ENCODE assay signal across 24 cellular contexts in the genomic region with DNA sequence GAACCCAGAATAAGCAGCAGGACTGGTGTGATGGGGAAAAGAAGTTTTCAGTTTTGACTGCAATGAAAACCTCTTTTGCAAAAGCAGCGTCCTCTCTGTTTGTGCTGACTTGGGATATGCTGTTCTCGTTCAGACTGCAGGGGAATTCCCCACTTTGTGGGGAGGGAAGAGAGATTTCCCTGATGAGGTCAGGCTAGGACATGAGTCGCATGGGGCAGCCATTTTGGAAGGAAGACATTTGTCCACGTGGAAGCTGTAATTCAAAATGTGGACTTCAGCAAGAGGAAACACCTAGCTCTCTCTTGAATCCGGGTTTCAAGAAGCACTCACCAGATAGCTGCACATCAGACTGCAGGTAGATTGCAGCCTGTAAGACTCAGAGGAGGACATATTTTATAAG. TPM values are rescaled to one million over a fixed set of nuclear protein-coding genes. Genes with fewer than 3 reads are reported as not detected.
DNase-seq lines count a peak whose midpoint lies in the region; ATAC-seq and TF ChIP-seq lines count a peak whose summit lies in the region.
"Had no signal": no experiment of that assay in that cellular context is flagged by ENCODE, and none has a peak within 500 bp of the region (broad histone marks: within the 10 kb centered on the region; RNA-seq: fewer than 3 reads in every experiment).

No MANE protein-coding gene starts in this region.

- POLR2A ChIA-PET in WTC11 (lab: Charles Lee), result no interaction called here

- no peaks in the 10 kb centered on the region for H3K79me2 ChIP-seq in mammary epithelial cell (ENCODE audit: insufficient read depth, low read length)
- H3K79me2 ChIP-seq: hepatocyte had no signal

- H3K27ac ChIP-seq in mammary epithelial cell (ENCODE audit: insufficient read depth, low read depth, low read length) (no peak overlapping the region), breast epithelium (no peak overlapping the region)
- H3K27ac ChIP-seq: BLaER1, brain microvascular endothelial cell, hepatocyte, upper lobe of right lung had no signal

- H3K4me2 ChIP-seq in mammary epithelial cell (ENCODE audit: insufficient read depth, low read depth, low read length), result no peak overlapping the region
- H3K4me2 ChIP-seq: BLaER1, hepatocyte had no signal

- no peak overlapping the region for H3K9ac ChIP-seq in mammary epithelial cell (ENCODE audit: insufficient read depth, low read length)
- H3K9ac ChIP-seq: BLaER1 had no signal

- peak; percentile 80 for ATAC-seq in activated T-helper 17 cell treated with anti-CD3 and anti-CD28 coated beads, Interleukin-2, amount 50 U/mL, for 72 hours (replicated peaks)
- ATAC-seq in WTC11 (no peak), HG02763 (IDR thresholded peaks at IDR 0.05; ENCODE audit: unreplicated experiment) (no peak)
- ATAC-seq: gastroesophageal sphincter; left colon; natural killer cell treated with Interleukin-12 subunit alpha and Interleukin-12 subunit beta and Interleukin-15 and Interleukin-18, amount 100 ng/mL, for 72 hours; Panc1; upper lobe of right lung had no signal

- H3K4me3 Mint-ChIP-seq in activated T-helper 17 cell treated with anti-CD3 and anti-CD28 coated beads, Interleukin-2, amount 50 U/mL, for 72 hours, result no peak overlapping the region
- no peak overlapping the region for H3K4me3 Mint-ChIP-seq in WTC11
- H3K4me3 Mint-ChIP-seq: activated naive CD4-positive, alpha-beta T cell treated with anti-CD3 and anti-CD28 coated beads, Interleukin-2, amount 10 ng/mL, durations not matched to agents 7 days and 5 days; natural killer cell treated with Interleukin-12 subunit alpha and Interleukin-12 subunit beta and Interleukin-15 and Interleukin-18, amount 100 ng/mL, for 72 hours; T-helper 2 cell treated with Interferon-gamma antibody and Interleukin-4, amounts not matched to agents 5 μg/mL and 100 μg/mL, for 36 hours had no signal

- peaks cover 14% of the 10 kb centered on the region for H3K9me3 Mint-ChIP-seq in activated T-helper 17 cell treated with anti-CD3 and anti-CD28 coated beads, Interleukin-2, amount 50 U/mL, for 72 hours
- H3K9me3 Mint-ChIP-seq in WTC11, result peaks cover 13% of the 10 kb centered on the region
- H3K9me3 Mint-ChIP-seq: activated naive CD4-positive, alpha-beta T cell treated with anti-CD3 and anti-CD28 coated beads, Interleukin-2, amount 10 ng/mL, durations not matched to agents 7 days and 5 days had no signal

- in situ Hi-C loops in mammary epithelial cell (cut with MboI; ENCODE audit: low sequenced_read_pairs in 2 of 2), result no loop called here

- peaks cover 5% of the 10 kb centered on the region for H3K4me1 Mint-ChIP-seq in activated T-helper 17 cell treated with anti-CD3 and anti-CD28 coated beads, Interleukin-2, amount 50 U/mL, for 72 hours
- H3K4me1 Mint-ChIP-seq in WTC11, result peaks cover 19% of the 10 kb centered on the region
- H3K4me1 Mint-ChIP-seq: activated naive CD4-positive, alpha-beta T cell treated with anti-CD3 and anti-CD28 coated beads, Interleukin-2, amount 10 ng/mL, durations not matched to agents 7 days and 5 days had no signal

- H3K4me1 ChIP-seq in mammary epithelial cell (ENCODE audit: insufficient read depth, low read length), result no peaks in the 10 kb centered on the region
- no peaks in the 10 kb centered on the region for H3K4me1 ChIP-seq in breast epithelium
- H3K4me1 ChIP-seq: BLaER1, upper lobe of right lung had no signal

- no peaks in the 10 kb centered on the region for H3K36me3 Mint-ChIP-seq in activated T-helper 17 cell treated with anti-CD3 and anti-CD28 coated beads, Interleukin-2, amount 50 U/mL, for 72 hours (ENCODE audit: low read depth)
- H3K36me3 Mint-ChIP-seq in WTC11, result peaks cover 9% of the 10 kb centered on the region
- H3K36me3 Mint-ChIP-seq: activated naive CD4-positive, alpha-beta T cell treated with anti-CD3 and anti-CD28 coated beads, Interleukin-2, amount 10 ng/mL, durations not matched to agents 7 days and 5 days had no signal

- no peak overlapping the region for H3K27ac Mint-ChIP-seq in activated T-helper 17 cell treated with anti-CD3 and anti-CD28 coated beads, Interleukin-2, amount 50 U/mL, for 72 hours
- no peak overlapping the region for H3K27ac Mint-ChIP-seq in WTC11
- H3K27ac Mint-ChIP-seq: activated naive CD4-positive, alpha-beta T cell treated with anti-CD3 and anti-CD28 coated beads, Interleukin-2, amount 10 ng/mL, durations not matched to agents 7 days and 5 days; natural killer cell treated with Interleukin-12 subunit alpha and Interleukin-12 subunit beta and Interleukin-15 and Interleukin-18, amount 100 ng/mL, for 72 hours; T-helper 2 cell treated with Interferon-gamma antibody and Interleukin-4, amounts not matched to agents 5 μg/mL and 100 μg/mL, for 36 hours had no signal

- H2AFZ ChIP-seq in mammary epithelial cell (ENCODE audit: low read depth, low read length), result no peak overlapping the region
- H2AFZ ChIP-seq: hepatocyte had no signal

- H3K27me3 ChIP-seq in mammary epithelial cell (ENCODE audit: insufficient read depth, low read length) (peaks cover 2% of the 10 kb centered on the region), breast epithelium (no peaks in the 10 kb centered on the region)
- H3K27me3 ChIP-seq: BLaER1, brain microvascular endothelial cell, gastroesophageal sphincter, hepatocyte, upper lobe of right lung had no signal

- no peaks in the 10 kb centered on the region for H4K20me1 ChIP-seq in mammary epithelial cell (ENCODE audit: insufficient read depth, low read length)
- H4K20me1 ChIP-seq: BLaER1 had no signal

- dilution Hi-C loops in mammary epithelial cell (cut with HindIII; ENCODE audit: low sequenced_read_pairs), result no loop called here

- H3K36me3 ChIP-seq in mammary epithelial cell (ENCODE audit: insufficient read depth, low read length) (no peaks in the 10 kb centered on the region), breast epithelium (no peaks in the 10 kb centered on the region)
- H3K36me3 ChIP-seq: BLaER1, brain microvascular endothelial cell, gastroesophageal sphincter, upper lobe of right lung had no signal

- BruUV-seq in mammary epithelial cell (replicated peaks; lab: Mats Ljungman, UMichigan), result no TSS peak

- CTCF ChIA-PET in mammary epithelial cell (lab: Charles Lee; ENCODE audit: low non-redundant PET), result no interaction called here
- CTCF ChIA-PET in WTC11 (lab: Charles Lee), result no interaction called here

- H3K4me3 ChIP-seq in mammary epithelial cell (replicated peaks in 1 of 3; ENCODE audit: insufficient read depth in 1 of 3, low read depth in 2 of 3, low read length in 3 of 3) (no peak overlapping the region), breast epithelium (no peak overlapping the region)
- H3K4me3 ChIP-seq: BLaER1, gastroesophageal sphincter, hepatocyte, upper lobe of right lung had no signal

- H3K9me3 ChIP-seq in mammary epithelial cell (replicated peaks; ENCODE audit: insufficient read depth, low read length) (no peaks in the 10 kb centered on the region), breast epithelium (no peaks in the 10 kb centered on the region)
- H3K9me3 ChIP-seq: BLaER1, upper lobe of right lung had no signal

- peaks cover 34% of the 10 kb centered on the region for H3K27me3 Mint-ChIP-seq in activated T-helper 17 cell treated with anti-CD3 and anti-CD28 coated beads, Interleukin-2, amount 50 U/mL, for 72 hours
- no peaks in the 10 kb centered on the region; the same call in 1 of the 2 replicates for H3K27me3 Mint-ChIP-seq in WTC11 (ENCODE audit: low read depth)

- TF ChIP-seq CTCF in mammary epithelial cell (conservative IDR thresholded peaks at IDR 0.05 in 1 of 2, IDR thresholded peaks at IDR 0.05 in 1 of 2; ENCODE audit: extremely low read depth in 1 of 2, insufficient read depth in 1 of 2, low read depth in 1 of 2, low read length in 2 of 2) (no peak), breast epithelium (IDR thresholded peaks at IDR 0.05) (no peak), WTC11 (IDR thresholded peaks at IDR 0.05) (no peak)

- no peak for TF ChIP-seq POLR2A in breast epithelium (IDR thresholded peaks at IDR 0.05)

- intact Hi-C loops in mammary epithelial cell (cut with micrococcal nuclease), result no loop called here
- intact Hi-C loops in breast epithelium (cut with DNase I; ENCODE audit: low total_unique reads), result no loop called here

- DNase-seq in mammary epithelial cell (peak; percentile 6), breast epithelium (ENCODE audit: low spot score in 2 of 2) (no peak), HK-2 (ENCODE audit: unreplicated experiment) (peak; percentile 6), iris pigment epithelial cell (ENCODE audit: low read depth) (peak; percentile 16), WTC11 (ENCODE audit: low spot score) (no peak)
- DNase-seq in central memory CD4-positive, alpha-beta T cell, result no peak
- DNase-seq: activated naive CD4-positive, alpha-beta T cell treated with anti-CD3 and anti-CD28 coated beads, Interleukin-2, amount 10 ng/mL, durations not matched to agents 7 days and 5 days; amniotic stem cell; brain microvascular endothelial cell; DMS 273 treated with DMSO at 0.1 percent for 48 hours; left colon; NCI-H2107; NCI-H748 treated with DMSO at 0.1 percent for 48 hours; SHP77 treated with DMSO at 0.1 percent for 48 hours; stimulated activated naive CD4-positive, alpha-beta T cell treated with Interleukin-2 at 50 U/mL for 16 hours; upper lobe of right lung had no signal

- WGBS in mammary epithelial cell (ENCODE audit: low coverage, missing lambda C conversion rate), result 77% methylated on average over 5 of the region's 5 CpGs

TF ChIP-seq in WTC11, 78 proteins besides CTCF, POLR2A, EP300 and RAD21 (continues in another document):
- no peak for TF ChIP-seq CBFB (CRISPR knock-in tag; IDR thresholded peaks at IDR 0.05; ENCODE audit: low read depth)
- TF ChIP-seq EMX1 (CRISPR knock-in tag; IDR thresholded peaks at IDR 0.05), result no peak
- TF ChIP-seq NR2C2 (CRISPR knock-in tag; IDR thresholded peaks at IDR 0.05), result no peak
- no peak for TF ChIP-seq ZNF416 (CRISPR knock-in tag; IDR thresholded peaks at IDR 0.05)
- no peak for TF ChIP-seq MXD4 (CRISPR knock-in tag; IDR thresholded peaks at IDR 0.05; ENCODE audit: borderline replicate concordance)
- TF ChIP-seq, protein P1, sequence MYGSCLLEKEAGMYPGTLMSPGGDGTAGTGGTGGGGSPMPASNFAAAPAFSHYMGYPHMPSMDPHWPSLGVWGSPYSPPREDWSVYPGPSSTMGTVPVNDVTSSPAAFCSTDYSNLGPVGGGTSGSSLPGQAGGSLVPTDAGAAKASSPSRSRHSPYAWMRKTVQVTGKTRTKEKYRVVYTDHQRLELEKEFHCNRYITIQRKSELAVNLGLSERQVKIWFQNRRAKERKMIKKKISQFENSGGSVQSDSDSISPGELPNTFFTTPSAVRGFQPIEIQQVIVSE (CRISPR knock-in tag; IDR thresholded peaks at IDR 0.05; ENCODE audit: borderline replicate concordance), result no peak
- no peak for TF ChIP-seq TCF7 (CRISPR knock-in tag; IDR thresholded peaks at IDR 0.05; ENCODE audit: low read depth)

RNA-seq across cellular contexts. Expression of a gene that starts 39.3 kb away (rescaled TPM):
- total RNA-seq in mammary epithelial cell (10 to 100 TPM in 1 of 2 donors, 1 to 10 TPM in 1; 4.8 to 16.6 TPM), breast epithelium (10 to 100 TPM in 2 of 3 donors, 1 to 10 TPM in 1; 7.9 to 23.0 (median 13.8) TPM), WTC11 (2021) (12.0 to 15.6 TPM (median 14.8 TPM) in 3 replicates)
- 8.6 TPM for polyA plus RNA-seq in mammary epithelial cell
- 7.9 TPM for polyA minus RNA-seq in mammary epithelial cell
- 10 to 100 TPM; 10.6 to 16.3 TPM for total RNA-seq in activated T-helper 17 cell treated with anti-CD3 and anti-CD28 coated beads, Interleukin-2, amount 50 U/mL, for 72 hours

Comparison
In these comparisons a context has a peak if more than half of its experiments do, and no peak if none do; other contexts are left out.
1. DNase-seq: peak in mammary epithelial cell (single experiment), HK-2 (single experiment) and iris pigment epithelial cell (single experiment); none in breast epithelium (0 of 2), WTC11 (single experiment) and central memory CD4-positive, alpha-beta T cell (single experiment).